In genomic region chr12:52023182-52023975, GRCh38 we compare ENCODE assay signal across 1 cellular context.
A peak's percentile ranks its signal among the peaks of the same experiment; 100 is the strongest.
TF ChIP-seq lines count a peak whose summit lies in the region.

No MANE protein-coding gene starts in this region.

TF ChIP-seq in WTC11, 78 proteins besides CTCF, POLR2A, EP300 and RAD21 (continued from another document and continues in another):
- TF ChIP-seq CREB1 (CRISPR knock-in tag; IDR thresholded peaks at IDR 0.05) (no peak), ESRRA (CRISPR knock-in tag; IDR thresholded peaks at IDR 0.05; ENCODE audit: borderline replicate concordance) (no peak), CREM (CRISPR knock-in tag; IDR thresholded peaks at IDR 0.05) (0 out of 2 replicates have a peak, but pooled peaks have one; percentile 30), ERG (CRISPR knock-in tag; IDR thresholded peaks at IDR 0.05) (no peak), EMX1 (CRISPR knock-in tag; IDR thresholded peaks at IDR 0.05) (no peak), ZNF219 (CRISPR knock-in tag; IDR thresholded peaks at IDR 0.05; ENCODE audit: borderline replicate concordance) (no peak), ZNF423 (CRISPR knock-in tag; IDR thresholded peaks at IDR 0.05) (peak; percentile 53; the same call in 1 of the 2 replicates), HMGXB4 (CRISPR knock-in tag; IDR thresholded peaks at IDR 0.05) (peak; percentile 94), ZNF317 (CRISPR knock-in tag; IDR thresholded peaks at IDR 0.05; ENCODE audit: borderline replicate concordance, low read depth) (no peak), E2F5 (CRISPR knock-in tag; IDR thresholded peaks at IDR 0.05) (no peak), AR (CRISPR knock-in tag; IDR thresholded peaks at IDR 0.05) (no peak), ETV6 (CRISPR knock-in tag; IDR thresholded peaks at IDR 0.05) (no peak), E2F1 (CRISPR knock-in tag; IDR thresholded peaks at IDR 0.05) (no peak), CDX4 (CRISPR knock-in tag; IDR thresholded peaks at IDR 0.05; ENCODE audit: borderline replicate concordance) (no peak), ARID4B (CRISPR knock-in tag; IDR thresholded peaks at IDR 0.05; ENCODE audit: borderline replicate concordance) (0 out of 2 replicates have a peak, but pooled peaks have one; percentile 50), PRRX2 (CRISPR knock-in tag; IDR thresholded peaks at IDR 0.05) (no peak), TCF7 (CRISPR knock-in tag; IDR thresholded peaks at IDR 0.05; ENCODE audit: low read depth) (no peak), RORB (CRISPR knock-in tag; IDR thresholded peaks at IDR 0.05) (no peak), ZNF512 (CRISPR knock-in tag; IDR thresholded peaks at IDR 0.05; ENCODE audit: borderline replicate concordance) (no peak), ZNF138 (CRISPR knock-in tag; conservative IDR thresholded peaks at IDR 0.05) (no peak), SMAD3 (CRISPR knock-in tag; IDR thresholded peaks at IDR 0.05; ENCODE audit: borderline replicate concordance) (no peak), RELA (CRISPR knock-in tag; IDR thresholded peaks at IDR 0.05; ENCODE audit: borderline replicate concordance) (no peak), ZNF396 (CRISPR knock-in tag; IDR thresholded peaks at IDR 0.05; ENCODE audit: borderline replicate concordance) (no peak), STAT6 (CRISPR knock-in tag; conservative IDR thresholded peaks at IDR 0.05; ENCODE audit: low read depth) (no peak), ZNF671 (CRISPR knock-in tag; IDR thresholded peaks at IDR 0.05) (no peak), SMAD4 (CRISPR knock-in tag; IDR thresholded peaks at IDR 0.05) (no peak), ZSCAN18 (CRISPR knock-in tag; IDR thresholded peaks at IDR 0.05) (no peak), TEAD1 (CRISPR knock-in tag; IDR thresholded peaks at IDR 0.05) (no peak), HMGA2 (CRISPR knock-in tag; IDR thresholded peaks at IDR 0.05) (no peak), TEAD4 (CRISPR knock-in tag; IDR thresholded peaks at IDR 0.05) (no peak), ATF2 (CRISPR knock-in tag; IDR thresholded peaks at IDR 0.05; ENCODE audit: borderline replicate concordance, low read depth) (no peak)
